1 cellular context compared by ENCODE assay signal in the genomic region with DNA sequence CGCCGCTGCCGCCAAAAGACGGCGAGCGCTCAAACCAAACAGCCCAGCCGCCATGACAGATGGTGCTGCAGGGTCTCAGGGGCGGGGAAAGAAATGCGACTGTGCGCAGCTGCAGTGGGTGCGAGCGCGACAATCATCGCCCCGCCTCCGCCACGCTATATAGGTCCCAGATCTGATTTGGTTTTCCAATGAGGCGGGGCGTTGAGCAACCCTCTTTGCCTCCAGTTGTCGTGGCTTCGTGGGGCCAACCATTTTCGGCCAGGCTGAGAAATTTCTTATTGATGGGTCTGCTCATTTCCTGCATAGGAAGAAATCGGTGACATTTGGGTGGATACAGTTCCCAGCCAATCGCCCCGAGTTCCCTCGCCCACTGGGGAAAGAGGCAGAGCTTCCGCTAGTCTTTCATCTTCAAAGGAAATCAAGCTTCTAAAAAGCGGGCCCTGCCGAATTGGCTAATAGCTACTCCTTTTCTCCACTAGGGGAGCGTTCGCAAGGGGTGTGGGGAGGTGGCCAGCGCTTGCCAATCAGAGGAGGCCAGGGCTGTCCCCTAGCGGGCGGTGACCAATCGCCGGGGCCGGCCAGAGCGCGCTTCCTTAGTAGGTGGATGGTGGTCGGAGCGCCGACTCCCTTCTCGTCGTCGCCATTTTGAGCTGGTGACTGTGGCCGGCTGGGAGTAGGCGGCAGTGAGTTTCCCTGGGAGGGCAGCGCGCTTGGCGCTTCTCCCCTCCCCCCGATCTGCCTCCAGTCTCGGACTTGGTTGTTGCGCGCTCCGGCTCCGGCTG.
TF ChIP-seq lines count a peak whose summit lies in the region.

A gene (minus strand): TSS at position 77 of the 782 bp plus-strand sequence. CDS start 23 bp downstream, at position 54.
A gene with protein sequence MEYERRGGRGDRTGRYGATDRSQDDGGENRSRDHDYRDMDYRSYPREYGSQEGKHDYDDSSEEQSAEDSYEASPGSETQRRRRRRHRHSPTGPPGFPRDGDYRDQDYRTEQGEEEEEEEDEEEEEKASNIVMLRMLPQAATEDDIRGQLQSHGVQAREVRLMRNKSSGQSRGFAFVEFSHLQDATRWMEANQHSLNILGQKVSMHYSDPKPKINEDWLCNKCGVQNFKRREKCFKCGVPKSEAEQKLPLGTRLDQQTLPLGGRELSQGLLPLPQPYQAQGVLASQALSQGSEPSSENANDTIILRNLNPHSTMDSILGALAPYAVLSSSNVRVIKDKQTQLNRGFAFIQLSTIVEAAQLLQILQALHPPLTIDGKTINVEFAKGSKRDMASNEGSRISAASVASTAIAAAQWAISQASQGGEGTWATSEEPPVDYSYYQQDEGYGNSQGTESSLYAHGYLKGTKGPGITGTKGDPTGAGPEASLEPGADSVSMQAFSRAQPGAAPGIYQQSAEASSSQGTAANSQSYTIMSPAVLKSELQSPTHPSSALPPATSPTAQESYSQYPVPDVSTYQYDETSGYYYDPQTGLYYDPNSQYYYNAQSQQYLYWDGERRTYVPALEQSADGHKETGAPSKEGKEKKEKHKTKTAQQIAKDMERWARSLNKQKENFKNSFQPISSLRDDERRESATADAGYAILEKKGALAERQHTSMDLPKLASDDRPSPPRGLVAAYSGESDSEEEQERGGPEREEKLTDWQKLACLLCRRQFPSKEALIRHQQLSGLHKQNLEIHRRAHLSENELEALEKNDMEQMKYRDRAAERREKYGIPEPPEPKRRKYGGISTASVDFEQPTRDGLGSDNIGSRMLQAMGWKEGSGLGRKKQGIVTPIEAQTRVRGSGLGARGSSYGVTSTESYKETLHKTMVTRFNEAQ (plus strand): TSS at position 596 of the 782 bp plus-strand sequence. CDS start 2,261 bp downstream, outside the sequence.

TF ChIP-seq in GM23338, 12 proteins besides CTCF, POLR2A, EP300 and RAD21:
- TF ChIP-seq, protein P1, sequence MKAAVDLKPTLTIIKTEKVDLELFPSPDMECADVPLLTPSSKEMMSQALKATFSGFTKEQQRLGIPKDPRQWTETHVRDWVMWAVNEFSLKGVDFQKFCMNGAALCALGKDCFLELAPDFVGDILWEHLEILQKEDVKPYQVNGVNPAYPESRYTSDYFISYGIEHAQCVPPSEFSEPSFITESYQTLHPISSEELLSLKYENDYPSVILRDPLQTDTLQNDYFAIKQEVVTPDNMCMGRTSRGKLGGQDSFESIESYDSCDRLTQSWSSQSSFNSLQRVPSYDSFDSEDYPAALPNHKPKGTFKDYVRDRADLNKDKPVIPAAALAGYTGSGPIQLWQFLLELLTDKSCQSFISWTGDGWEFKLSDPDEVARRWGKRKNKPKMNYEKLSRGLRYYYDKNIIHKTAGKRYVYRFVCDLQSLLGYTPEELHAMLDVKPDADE (IDR thresholded peaks at IDR 0.05) = no peak
- TF ChIP-seq POLR2AphosphoS5 (IDR thresholded peaks at IDR 0.05; ENCODE audit: low read depth) = peak; percentile 69
TF ChIP-seq in GM23338: peak in this region for 1.
